In genomic region chr6:161254754-161255253, GRCh38 we compare ENCODE assay signal across 1 cellular context.
TF ChIP-seq lines count a peak whose summit lies in the region.

No MANE protein-coding gene starts in this region.

TF ChIP-seq in K562, 482 proteins besides CTCF, POLR2A, EP300 and RAD21 (continued from another document and continues in another):
- TF ChIP-seq ZNF398 (CRISPR knock-in tag; IDR thresholded peaks at IDR 0.05) (no peak), ETS2 (tag; IDR thresholded peaks at IDR 0.05; ENCODE audit: borderline replicate concordance, poor library complexity, severe bottlenecking) (no peak), ZNF282 (CRISPR knock-in tag; IDR thresholded peaks at IDR 0.05) (no peak), MXI1 (IDR thresholded peaks at IDR 0.05; ENCODE audit: low read depth, low read length) (peak; percentile 83; the same call in 1 of the 2 replicates), ZNF740 (CRISPR knock-in tag; IDR thresholded peaks at IDR 0.05) (no peak), ZNF740 (tag; IDR thresholded peaks at IDR 0.05) (0 out of 4 replicates have a peak, but pooled peaks of 1 of the 2 experiments have one; percentile 15), FOXA3 (CRISPR knock-in tag; conservative IDR thresholded peaks at IDR 0.05 in 1 of 2, IDR thresholded peaks at IDR 0.05 in 1 of 2) (peak in 1 of 2 experiments; percentile 61; a peak in 1 of 4 replicates), DNMT1 (IDR thresholded peaks at IDR 0.05) (no peak), ZNF696 (CRISPR knock-in tag; conservative IDR thresholded peaks at IDR 0.05) (no peak), HEY1 (CRISPR knock-in tag; IDR thresholded peaks at IDR 0.05; ENCODE audit: borderline replicate concordance) (peak; percentile 75; the same call in 1 of the 2 replicates), ZC3H8 (IDR thresholded peaks at IDR 0.05) (no peak), SNAPC5 (CRISPR knock-in tag; IDR thresholded peaks at IDR 0.05) (no peak), ZNF217 (CRISPR knock-in tag; IDR thresholded peaks at IDR 0.05) (no peak), DDX20 (tag; IDR thresholded peaks at IDR 0.05; ENCODE audit: low read depth) (no peak), SLC30A9 (CRISPR knock-in tag; IDR thresholded peaks at IDR 0.05) (no peak), ZNF445 (CRISPR knock-in tag; IDR thresholded peaks at IDR 0.05; ENCODE audit: low read depth) (no peak), FOSL1 (tag; conservative IDR thresholded peaks at IDR 0.05) (peak; percentile 72), RBBP5 (IDR thresholded peaks at IDR 0.05; ENCODE audit: borderline replicate concordance, insufficient read depth, low read length, poor library complexity, severe bottlenecking) (peak; percentile 61), ZSCAN32 (CRISPR knock-in tag; IDR thresholded peaks at IDR 0.05) (no peak), HES1 (IDR thresholded peaks at IDR 0.05; ENCODE audit: low read depth) (peak; percentile 70; the same call in 1 of the 2 replicates), ZNF444 (CRISPR knock-in tag; IDR thresholded peaks at IDR 0.05) (no peak), MGA (IDR thresholded peaks at IDR 0.05) (0 out of 2 replicates have a peak, but pooled peaks have one; percentile 1), ZNF583 (CRISPR knock-in tag; IDR thresholded peaks at IDR 0.05) (no peak), NKRF (IDR thresholded peaks at IDR 0.05; ENCODE audit: borderline replicate concordance) (no peak), CLOCK (CRISPR knock-in tag; IDR thresholded peaks at IDR 0.05; ENCODE audit: borderline replicate concordance) (no peak), ELF4 (CRISPR knock-in tag; IDR thresholded peaks at IDR 0.05) (peak; percentile 74; the same call in 1 of the 2 replicates), ATF3 (IDR thresholded peaks at IDR 0.05) (no peak; the same call in 1 of the 2 replicates), ATF3 (CRISPR knock-in tag; conservative IDR thresholded peaks at IDR 0.05) (no peak; the same call in 1 of the 2 replicates), WHSC1 (IDR thresholded peaks at IDR 0.05; ENCODE audit: low read length) (no peak), GTF2B (IDR thresholded peaks at IDR 0.05; ENCODE audit: extremely low read depth, insufficient read length) (no peak), SRSF1 (IDR thresholded peaks at IDR 0.05; ENCODE audit: low read depth, low read length) (no peak), SMAD3 (CRISPR knock-in tag; conservative IDR thresholded peaks at IDR 0.05) (no peak; the same call in 1 of the 2 replicates), THRAP3 (IDR thresholded peaks at IDR 0.05; ENCODE audit: borderline replicate concordance) (no peak), CBFA2T2 (conservative IDR thresholded peaks at IDR 0.05) (peak; percentile 100)
